ENCODE assay signal across 13 cellular contexts in genomic region chr3:50124363-50125226, GRCh38. TPM values are rescaled to one million over a fixed set of nuclear protein-coding genes. Genes with fewer than 3 reads are reported as not detected.
DNase-seq lines count a peak whose midpoint lies in the region; ATAC-seq and TF ChIP-seq lines count a peak whose summit lies in the region.
"Had no signal": no experiment of that assay in that cellular context is flagged by ENCODE, and none has a peak within 500 bp of the region (broad histone marks: within the 10 kb centered on the region; RNA-seq: fewer than 3 reads in every experiment).

No MANE protein-coding gene starts in this region.

- intact Hi-C loops in Caco-2 (cut with micrococcal nuclease; ENCODE audit: unreplicated experiment), result no loop called here

- H3K9me3 Mint-ChIP-seq in Caco-2 (ENCODE audit: unreplicated experiment) (no peaks in the 10 kb centered on the region), chondrocyte (ENCODE audit: low read depth) (no peaks in the 10 kb centered on the region)

- H3K36me3 ChIP-seq in Caco-2 (ENCODE audit: control insufficient read depth, insufficient read depth, low read length) (no peaks in the 10 kb centered on the region; the same call in 1 of the 2 replicates), HEK293 (ENCODE audit: control insufficient read depth in 2 of 2, insufficient read depth in 1 of 2, low read length in 2 of 2) (peaks cover 0 to 24% of the 10 kb centered on the region in 2 experiments; a peak in 1 of 3 replicates), mucosa of stomach (ENCODE audit: control insufficient read depth, insufficient read depth, low read length) (no peaks in the 10 kb centered on the region)

- peak overlapping the region; percentile 8 for H3K9ac ChIP-seq in mucosa of stomach (ENCODE audit: low read length)

- POLR2A ChIA-PET in Caco-2 (lab: Charles Lee) (no interaction called here), HEK293 (lab: Yijun Ruan, JAX) (no interaction called here)

- CTCF ChIA-PET in Caco-2 (lab: Charles Lee), result no interaction called here
- CTCF ChIA-PET in HEK293 (lab: Yijun Ruan, JAX), result interaction anchor here (0.8 to 5.3 kb wide), 3 partner anchors 64 to 101 kb away, joined by 4 to 29 read pairs (median 4); partner anchors contain the start of gene GNAT1

- TF ChIP-seq CTCF in Caco-2 (IDR thresholded peaks at IDR 0.05; ENCODE audit: insufficient read depth in 1 of 2, low read depth in 1 of 2, low read length in 1 of 2, severe bottlenecking in 1 of 2, unreplicated experiment in 1 of 2) (no peak), HEK293 (tag by site-specific recombination; IDR thresholded peaks at IDR 0.05) (no peak), chondrocyte (IDR thresholded peaks at IDR 0.05) (no peak)

- H3K4me3 ChIP-seq in Caco-2 (ENCODE audit: low read depth, low read length), result no peak overlapping the region
- no peak overlapping the region for H3K4me3 ChIP-seq in HEK293 (ENCODE audit: low read depth, low read length)
- no peak overlapping the region for H3K4me3 ChIP-seq in mucosa of stomach (ENCODE audit: low read length)
- H3K4me3 ChIP-seq: BLaER1 treated with 17β-estradiol and CSF1 and Interleukin-3, amounts not matched to agents 10 nM and 100 nM had no signal

- BruUV-seq in Caco-2 (replicated peaks; lab: Mats Ljungman, UMichigan), result no TSS peak

- peak overlapping the region; percentile 11 for H3K4me3 Mint-ChIP-seq in Caco-2 (ENCODE audit: unreplicated experiment)
- peak overlapping the region; percentile 22 for H3K4me3 Mint-ChIP-seq in chondrocyte (ENCODE audit: unreplicated experiment)

- H3K27ac Mint-ChIP-seq in Caco-2 (ENCODE audit: unreplicated experiment) (no peak overlapping the region), chondrocyte (ENCODE audit: unreplicated experiment) (peak overlapping the region; percentile 57)

- no peaks in the 10 kb centered on the region for H3K27me3 ChIP-seq in Caco-2 (replicated peaks; ENCODE audit: control insufficient read depth, insufficient read depth, low read length)
- peaks cover 13% of the 10 kb centered on the region for H3K27me3 ChIP-seq in mucosa of stomach (ENCODE audit: control insufficient read depth, insufficient read depth, low read length)
- H3K27me3 ChIP-seq: BLaER1 treated with 17β-estradiol and CSF1 and Interleukin-3, amounts not matched to agents 10 nM and 100 nM had no signal

- peaks cover 49% of the 10 kb centered on the region for H3K4me1 ChIP-seq in Caco-2
- H3K4me1 ChIP-seq in HEK293 (ENCODE audit: control insufficient read depth, insufficient read depth, low read length), result peaks cover 7% of the 10 kb centered on the region
- H3K4me1 ChIP-seq in mucosa of stomach (ENCODE audit: control insufficient read depth, insufficient read depth, low read length), result peaks cover 54% of the 10 kb centered on the region

- H3K27me3 Mint-ChIP-seq in Caco-2 (ENCODE audit: insufficient read depth, unreplicated experiment), result no peaks in the 10 kb centered on the region
- H3K27me3 Mint-ChIP-seq in chondrocyte (ENCODE audit: low read depth), result no peaks in the 10 kb centered on the region

- DNase-seq in Caco-2 (peak in 1 of 2 experiments; percentile 37), chondrocyte (ENCODE audit: low spot score) (peak; percentile 72), NCI-H146 treated with DMSO at 0.1 percent for 48 hours (lab: John Stamatoyannopoulos, UW; ENCODE audit: unreplicated experiment) (no peak), SKM-1 (lab: John Stamatoyannopoulos, UW; ENCODE audit: unreplicated experiment) (no peak), AG08396 (ENCODE audit: low spot score) (no peak)
- DNase-seq: activated CD4-positive, CD25-positive, alpha-beta regulatory T cell treated with anti-CD3 and anti-CD28 coated beads, Interleukin-2, amount 50 U/mL, for 72 hours; amniotic stem cell; NCI-H2081; stimulated activated naive CD4-positive, alpha-beta T cell had no signal

- H3K4me1 Mint-ChIP-seq in Caco-2 (ENCODE audit: low read depth, unreplicated experiment) (peaks cover 33% of the 10 kb centered on the region), chondrocyte (ENCODE audit: low read depth) (peaks cover 58% of the 10 kb centered on the region)

- H3K27ac ChIP-seq in HEK293 (ENCODE audit: extremely low read depth, low read depth, low read length), result no peak overlapping the region
- H3K27ac ChIP-seq: BLaER1 treated with 17β-estradiol and CSF1 and Interleukin-3, amounts not matched to agents 10 nM and 100 nM had no signal

- peaks cover 51% of the 10 kb centered on the region for H3K36me3 Mint-ChIP-seq in Caco-2 (ENCODE audit: insufficient read depth, unreplicated experiment)
- peaks cover 2% of the 10 kb centered on the region for H3K36me3 Mint-ChIP-seq in chondrocyte (ENCODE audit: low read depth)

- H3K9me3 ChIP-seq in Caco-2 (no peaks in the 10 kb centered on the region), HEK293 (ENCODE audit: control insufficient read depth, insufficient read depth, low read depth, low read length) (no peaks in the 10 kb centered on the region), mucosa of stomach (ENCODE audit: control insufficient read depth, low read length) (no peaks in the 10 kb centered on the region)
- H3K9me3 ChIP-seq: BLaER1 treated with 17β-estradiol and CSF1 and Interleukin-3, amounts not matched to agents 10 nM and 100 nM had no signal

- ATAC-seq in HG03460 (IDR thresholded peaks at IDR 0.05; ENCODE audit: unreplicated experiment), result no peak

TF ChIP-seq in HEK293, 187 proteins besides CTCF, POLR2A, EP300 and RAD21 (continues in another document):
- TF ChIP-seq RBAK (tag by site-specific recombination; IDR thresholded peaks at IDR 0.05) (no peak), PRDM10 (tag by site-specific recombination; IDR thresholded peaks at IDR 0.05) (peak; percentile 69), ZNF621 (tag by site-specific recombination; IDR thresholded peaks at IDR 0.05) (no peak), PRDM2 (tag by site-specific recombination; IDR thresholded peaks at IDR 0.05; ENCODE audit: borderline replicate concordance) (no peak)

RNA-seq across cellular contexts. Expression of gene SEMA3F, which starts 30.5 kb away (rescaled TPM):
- 11.3 and 16.5 TPM in 2 replicates for total RNA-seq in Caco-2 (2022)
- 18.7 to 37.5 TPM (median 36.7 TPM) in 3 replicates for total RNA-seq in chondrocyte

RNA-seq across cellular contexts. Expression of gene RBM5, which starts 35.9 kb away (rescaled TPM):
- total RNA-seq in Caco-2 (2022) (145 and 166 TPM in 2 replicates), chondrocyte (119 to 147 TPM (median 127 TPM) in 3 replicates)
